Comparison of ENCODE assay signal across 1 cellular context in the genomic region with DNA sequence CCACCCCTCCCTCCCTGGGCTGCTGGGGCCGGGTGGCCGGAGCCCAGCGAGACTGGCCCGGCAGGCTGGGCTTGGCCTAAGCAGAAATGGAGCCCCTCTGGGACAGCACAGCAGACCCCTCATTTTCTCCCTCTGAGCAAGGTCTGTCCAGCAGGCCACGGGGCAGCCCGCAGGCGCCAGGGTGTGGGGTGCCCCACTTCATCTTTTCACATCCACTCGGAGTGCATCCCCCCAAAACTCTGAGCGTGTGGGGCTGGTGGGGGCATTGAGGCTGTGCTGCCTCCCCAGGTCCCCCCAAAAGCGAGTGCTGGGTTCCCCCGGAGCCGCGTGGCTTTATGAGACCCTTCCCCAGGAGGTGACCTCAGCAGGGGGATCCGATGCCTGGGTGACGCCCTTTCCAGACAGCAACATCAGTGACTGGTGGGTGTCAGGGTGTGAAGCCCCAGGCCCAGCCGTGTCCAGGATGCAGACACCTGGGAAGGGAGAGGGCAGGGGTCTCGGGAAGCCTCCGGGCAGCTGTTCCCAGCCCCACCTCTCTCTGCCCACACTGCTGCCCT.
TF ChIP-seq lines count a peak whose summit lies in the region.

No MANE protein-coding gene starts in this region.

TF ChIP-seq in GM23338, 12 proteins besides CTCF, POLR2A, EP300 and RAD21 (continued from another document):
- TF ChIP-seq ZNF462 (CRISPR knock-in tag; IDR thresholded peaks at IDR 0.05) (no peak), JUNB (IDR thresholded peaks at IDR 0.05; ENCODE audit: unreplicated experiment) (no peak), EZH2phosphoT487 (IDR thresholded peaks at IDR 0.05; ENCODE audit: unreplicated experiment) (no peak), POLR2AphosphoS5 (IDR thresholded peaks at IDR 0.05; ENCODE audit: low read depth) (no peak), EZH2 (IDR thresholded peaks at IDR 0.05; ENCODE audit: low read depth, unreplicated experiment) (no peak), NANOG (IDR thresholded peaks at IDR 0.05; ENCODE audit: borderline replicate concordance) (no peak), ZNF114 (CRISPR knock-in tag; IDR thresholded peaks at IDR 0.05) (no peak), ZNF331 (CRISPR knock-in tag; IDR thresholded peaks at IDR 0.05; ENCODE audit: low read depth) (no peak), CREB1 (CRISPR knock-in tag; IDR thresholded peaks at IDR 0.05; ENCODE audit: low read depth) (no peak), REST (IDR thresholded peaks at IDR 0.05; ENCODE audit: unreplicated experiment) (no peak)
- TF ChIP-seq, protein P1, sequence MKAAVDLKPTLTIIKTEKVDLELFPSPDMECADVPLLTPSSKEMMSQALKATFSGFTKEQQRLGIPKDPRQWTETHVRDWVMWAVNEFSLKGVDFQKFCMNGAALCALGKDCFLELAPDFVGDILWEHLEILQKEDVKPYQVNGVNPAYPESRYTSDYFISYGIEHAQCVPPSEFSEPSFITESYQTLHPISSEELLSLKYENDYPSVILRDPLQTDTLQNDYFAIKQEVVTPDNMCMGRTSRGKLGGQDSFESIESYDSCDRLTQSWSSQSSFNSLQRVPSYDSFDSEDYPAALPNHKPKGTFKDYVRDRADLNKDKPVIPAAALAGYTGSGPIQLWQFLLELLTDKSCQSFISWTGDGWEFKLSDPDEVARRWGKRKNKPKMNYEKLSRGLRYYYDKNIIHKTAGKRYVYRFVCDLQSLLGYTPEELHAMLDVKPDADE (IDR thresholded peaks at IDR 0.05), result no peak
